16 cellular contexts compared by ENCODE assay signal in the genomic region with DNA sequence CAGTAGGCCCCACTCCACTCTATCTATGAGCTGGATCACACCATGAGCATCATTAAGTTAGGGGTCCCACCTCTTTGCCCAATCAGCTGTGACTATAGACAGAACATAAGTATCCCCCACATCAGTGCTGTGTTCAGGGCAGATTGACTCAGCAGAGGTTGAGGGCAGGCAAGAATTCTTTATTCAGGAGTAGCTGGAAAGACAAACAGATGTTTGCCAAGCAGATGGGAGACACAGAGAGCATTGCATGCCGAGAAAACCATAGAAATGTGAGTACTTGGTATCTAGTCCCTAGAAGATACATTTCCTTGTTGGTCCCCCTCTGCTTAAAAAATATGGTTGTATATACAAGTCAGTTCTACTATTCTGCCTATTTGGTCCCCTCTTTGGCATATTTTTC.
A peak's percentile ranks its signal among the peaks of the same experiment; 100 is the strongest.
DNase-seq lines count a peak whose midpoint lies in the region; ATAC-seq and TF ChIP-seq lines count a peak whose summit lies in the region.
"Had no signal": no experiment of that assay in that cellular context is flagged by ENCODE, and none has a peak within 500 bp of the region (broad histone marks: within the 10 kb centered on the region; RNA-seq: fewer than 3 reads in every experiment).

No MANE protein-coding gene starts in this region.

- H3K4me3 ChIP-seq in Loucy (ENCODE audit: low read length, poor library complexity, severe bottlenecking), result no peak overlapping the region
- no peak overlapping the region for H3K4me3 ChIP-seq in foreskin fibroblast (ENCODE audit: low read depth in 1 of 2, low read length in 2 of 2)
- no peak overlapping the region for H3K4me3 ChIP-seq in mesenchymal stem cell (ENCODE audit: insufficient read depth in 1 of 2, low read depth in 1 of 2, low read length in 2 of 2)
- H3K4me3 ChIP-seq in ascending aorta, result no peak overlapping the region
- H3K4me3 ChIP-seq: GM23338 had no signal

- no peaks in the 10 kb centered on the region for H3K9me2 ChIP-seq in Loucy (replicated peaks; ENCODE audit: low read depth, low read length)

- no peak overlapping the region for H2AK5ac ChIP-seq in mesenchymal stem cell (ENCODE audit: low read length, severe bottlenecking)

- no peak overlapping the region for H2BK12ac ChIP-seq in mesenchymal stem cell (ENCODE audit: low read length in 2 of 2)

- H3K4me1 ChIP-seq in Loucy (ENCODE audit: insufficient read depth, low read length, poor library complexity, severe bottlenecking), result peaks cover 7% of the 10 kb centered on the region
- peaks cover 7% of the 10 kb centered on the region for H3K4me1 ChIP-seq in mesenchymal stem cell (ENCODE audit: control insufficient read depth, insufficient read depth, low read depth, low read length)
- H3K4me1 ChIP-seq in ascending aorta, result no peaks in the 10 kb centered on the region

- no peak overlapping the region for H3K23ac ChIP-seq in mesenchymal stem cell (ENCODE audit: low read length in 2 of 2)

- H4K8ac ChIP-seq in mesenchymal stem cell (ENCODE audit: low read length), result no peak overlapping the region

- H3K36me3 ChIP-seq in Loucy (ENCODE audit: insufficient read depth, low read length), result no peaks in the 10 kb centered on the region
- no peaks in the 10 kb centered on the region for H3K36me3 ChIP-seq in mesenchymal stem cell (ENCODE audit: control insufficient read depth in 1 of 2, insufficient read depth in 2 of 2, low read depth in 1 of 2, low read length in 2 of 2)
- no peaks in the 10 kb centered on the region for H3K36me3 ChIP-seq in ascending aorta

- H3K4me3 Mint-ChIP-seq in activated CD8-positive, alpha-beta T cell treated with anti-CD3 and anti-CD28 coated beads, Interleukin-2, amount 10 ng/mL, durations not matched to agents 7 days and 5 days, result no peak overlapping the region
- H3K4me3 Mint-ChIP-seq: CD4-positive, alpha-beta memory T cell; GM23338; H9 had no signal

- CTCF ChIA-PET in activated CD8-positive, alpha-beta T cell treated with anti-CD3 and anti-CD28 coated beads, Interleukin-2, amount 10 ng/mL, durations not matched to agents 7 days and 5 days (lab: Charles Lee), result interaction anchor here (1.0 kb wide), 1 partner anchor 437 kb away, joined by 3 read pairs; no protein-coding TSS in a partner anchor

- H3K36me3 Mint-ChIP-seq in activated CD8-positive, alpha-beta T cell treated with anti-CD3 and anti-CD28 coated beads, Interleukin-2, amount 10 ng/mL, durations not matched to agents 7 days and 5 days (ENCODE audit: low read depth), result no peaks in the 10 kb centered on the region
- H3K36me3 Mint-ChIP-seq: CD4-positive, alpha-beta memory T cell had no signal

- H3K18ac ChIP-seq in mesenchymal stem cell (ENCODE audit: low read depth in 1 of 2, low read length in 2 of 2), result no peak overlapping the region

- H3K9me3 Mint-ChIP-seq in activated CD8-positive, alpha-beta T cell treated with anti-CD3 and anti-CD28 coated beads, Interleukin-2, amount 10 ng/mL, durations not matched to agents 7 days and 5 days (ENCODE audit: insufficient read depth), result no peaks in the 10 kb centered on the region
- H3K9me3 Mint-ChIP-seq: CD4-positive, alpha-beta memory T cell; GM23338; H9 had no signal

- ATAC-seq in activated CD8-positive, alpha-beta T cell treated with anti-CD3 and anti-CD28 coated beads, Interleukin-2, amount 10 ng/mL, durations not matched to agents 7 days and 5 days, result no peak
- ATAC-seq: GM23338, HCT116 had no signal

- H3K9me3 ChIP-seq in Loucy (ENCODE audit: insufficient read depth, low read depth, low read length) (no peaks in the 10 kb centered on the region), mesenchymal stem cell (ENCODE audit: control insufficient read depth, low read length) (no peaks in the 10 kb centered on the region), ascending aorta (no peaks in the 10 kb centered on the region)

- H3K27me3 Mint-ChIP-seq in activated CD8-positive, alpha-beta T cell treated with anti-CD3 and anti-CD28 coated beads, Interleukin-2, amount 10 ng/mL, durations not matched to agents 7 days and 5 days (ENCODE audit: low read depth), result peaks cover 2% of the 10 kb centered on the region
- H3K27me3 Mint-ChIP-seq: CD4-positive, alpha-beta memory T cell had no signal

- H2BK15ac ChIP-seq in mesenchymal stem cell (ENCODE audit: low read depth, poor library complexity, severe bottlenecking), result no peak overlapping the region

- no peaks in the 10 kb centered on the region for H3K79me2 ChIP-seq in Loucy (ENCODE audit: insufficient read depth, low read length)

- no CpG with 5 or more reads among the region's 1 CpG for WGBS in mesenchymal stem cell

- H2BK5ac ChIP-seq in mesenchymal stem cell (ENCODE audit: low read depth, low read length, poor library complexity, severe bottlenecking), result no peak overlapping the region

- no peak overlapping the region for H3K9ac ChIP-seq in Loucy (ENCODE audit: low read depth, low read length, poor library complexity, severe bottlenecking)
- H3K9ac ChIP-seq in mesenchymal stem cell (ENCODE audit: low read length), result no peak overlapping the region

- H3K4me1 Mint-ChIP-seq in activated CD8-positive, alpha-beta T cell treated with anti-CD3 and anti-CD28 coated beads, Interleukin-2, amount 10 ng/mL, durations not matched to agents 7 days and 5 days (ENCODE audit: low read depth), result peaks cover 2% of the 10 kb centered on the region

- H2AFZ ChIP-seq in Loucy (ENCODE audit: low read length) (0 out of 2 replicates have a peak overlapping the region, but pooled peaks have one; percentile 10), mesenchymal stem cell (ENCODE audit: low read depth, low read length) (no peak overlapping the region)
- H2AFZ ChIP-seq: GM23338 had no signal

- no peak overlapping the region for H3K4me2 ChIP-seq in Loucy (ENCODE audit: low read depth, low read length, poor library complexity, severe bottlenecking)
- H3K4me2 ChIP-seq in mesenchymal stem cell (ENCODE audit: low read length, poor library complexity, severe bottlenecking), result no peak overlapping the region
- H3K4me2 ChIP-seq: GM23338 had no signal

- H2BK120ac ChIP-seq in mesenchymal stem cell (ENCODE audit: low read depth, low read length), result no peak overlapping the region

- DNase-seq in AG20443 (ENCODE audit: low spot score) (peak; percentile 8), foreskin fibroblast (peak; percentile 16 to 57), mesenchymal stem cell (no peak), ascending aorta (ENCODE audit: low spot score in 2 of 2) (no peak), NCI-H2029 (lab: John Stamatoyannopoulos, UW) (no peak)
- DNase-seq in activated CD8-positive, alpha-beta T cell treated with anti-CD3 and anti-CD28 coated beads, Interleukin-2, amount 10 ng/mL, durations not matched to agents 7 days and 5 days, result no peak
- DNase-seq: C1 segment of cervical spinal cord; Calu3; CD4-positive, alpha-beta memory T cell; COR-L47; DMS53; DMS79 treated with DMSO at 0.1 percent for 48 hours; H9 had no signal

- no peak overlapping the region for H4K91ac ChIP-seq in mesenchymal stem cell (ENCODE audit: low read length)

- H3K27me3 ChIP-seq in Loucy (ENCODE audit: insufficient read depth, low read length, poor library complexity, severe bottlenecking) (no peaks in the 10 kb centered on the region), mesenchymal stem cell (ENCODE audit: control insufficient read depth in 1 of 2, insufficient read depth in 1 of 2, low read length in 2 of 2) (no peaks in the 10 kb centered on the region), ascending aorta (no peaks in the 10 kb centered on the region)

- H3K79me1 ChIP-seq in mesenchymal stem cell (replicated peaks; ENCODE audit: low read length, poor library complexity, severe bottlenecking), result no peaks in the 10 kb centered on the region

- no peaks in the 10 kb centered on the region for H3F3A ChIP-seq in Loucy (ENCODE audit: low read depth)

- POLR2A ChIA-PET in activated CD8-positive, alpha-beta T cell treated with anti-CD3 and anti-CD28 coated beads, Interleukin-2, amount 10 ng/mL, durations not matched to agents 7 days and 5 days (lab: Charles Lee), result no interaction called here

- no peaks in the 10 kb centered on the region for H4K20me1 ChIP-seq in Loucy (ENCODE audit: insufficient read depth, low read length, poor library complexity, severe bottlenecking)

- H3K14ac ChIP-seq in mesenchymal stem cell (ENCODE audit: low read length in 2 of 2), result no peak overlapping the region

- H3K27ac ChIP-seq in mesenchymal stem cell (ENCODE audit: low read length, poor library complexity, severe bottlenecking) (no peak overlapping the region), ascending aorta (no peak overlapping the region)

- no peak overlapping the region for H3K4ac ChIP-seq in mesenchymal stem cell (ENCODE audit: low read depth in 1 of 2, low read length in 2 of 2)

- no peak for TF ChIP-seq CTCF in Loucy (conservative IDR thresholded peaks at IDR 0.05; ENCODE audit: low read length)
- TF ChIP-seq CTCF in foreskin fibroblast (IDR thresholded peaks at IDR 0.05; ENCODE audit: low read depth, low read length), result no peak
- TF ChIP-seq CTCF in ascending aorta (IDR thresholded peaks at IDR 0.05), result no peak

- intact Hi-C loops in ascending aorta (cut with DNase I), result no loop called here

- no peak overlapping the region for H3K27ac Mint-ChIP-seq in activated CD8-positive, alpha-beta T cell treated with anti-CD3 and anti-CD28 coated beads, Interleukin-2, amount 10 ng/mL, durations not matched to agents 7 days and 5 days
- H3K27ac Mint-ChIP-seq: GM23338, H9 had no signal

Comparison
In these comparisons a context has a peak if more than half of its experiments do, and no peak if none do; other contexts are left out.
1. DNase-seq: peak in AG20443 (single experiment) and foreskin fibroblast (2 of 2); none in mesenchymal stem cell (single experiment), activated CD8-positive, alpha-beta T cell treated with anti-CD3 and anti-CD28 coated beads, Interleukin-2, amount 10 ng/mL, durations not matched to agents 7 days and 5 days (single experiment), ascending aorta (0 of 2) and NCI-H2029 (single experiment).